In the genomic region with DNA sequence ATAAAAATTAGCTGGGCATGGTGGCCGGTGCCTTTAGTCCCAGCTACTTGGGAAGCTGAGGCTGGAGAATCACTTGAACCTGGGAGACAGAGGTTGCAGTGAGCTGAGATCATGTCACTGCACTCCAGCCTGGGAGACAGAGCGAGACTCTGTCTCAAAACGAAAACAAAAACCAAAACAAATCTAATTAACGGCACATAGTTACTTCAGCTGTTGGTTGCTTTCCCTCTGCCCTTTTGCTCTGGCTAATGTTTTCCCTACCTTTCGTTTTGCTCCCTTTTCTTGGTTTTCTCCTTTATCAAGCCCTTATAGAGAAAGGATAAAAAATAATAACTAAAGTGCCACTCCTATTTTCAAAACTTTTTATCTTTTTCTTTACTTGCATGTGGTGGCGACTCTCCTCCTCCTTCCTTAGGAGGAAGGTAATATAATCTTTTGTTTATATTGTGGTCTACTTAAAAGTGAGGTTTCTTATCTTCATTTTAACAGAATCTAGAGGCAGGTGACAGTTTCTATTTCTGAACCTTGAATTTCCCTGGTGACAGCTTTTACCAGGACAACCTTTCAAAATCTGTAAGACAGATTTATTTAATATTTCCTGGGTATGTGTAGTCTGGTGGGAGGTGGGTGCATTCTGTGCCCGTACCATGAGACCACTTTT, we compare ENCODE assay signal across 1 cellular context.
A peak's percentile ranks its signal among the peaks of the same experiment; 100 is the strongest.
TF ChIP-seq lines count a peak whose summit lies in the region.

No MANE protein-coding gene starts in this region.

TF ChIP-seq in GM12878, 131 proteins besides CTCF, POLR2A, EP300 and RAD21 (continued from another document and continues in another):
- TF ChIP-seq, protein P1, sequence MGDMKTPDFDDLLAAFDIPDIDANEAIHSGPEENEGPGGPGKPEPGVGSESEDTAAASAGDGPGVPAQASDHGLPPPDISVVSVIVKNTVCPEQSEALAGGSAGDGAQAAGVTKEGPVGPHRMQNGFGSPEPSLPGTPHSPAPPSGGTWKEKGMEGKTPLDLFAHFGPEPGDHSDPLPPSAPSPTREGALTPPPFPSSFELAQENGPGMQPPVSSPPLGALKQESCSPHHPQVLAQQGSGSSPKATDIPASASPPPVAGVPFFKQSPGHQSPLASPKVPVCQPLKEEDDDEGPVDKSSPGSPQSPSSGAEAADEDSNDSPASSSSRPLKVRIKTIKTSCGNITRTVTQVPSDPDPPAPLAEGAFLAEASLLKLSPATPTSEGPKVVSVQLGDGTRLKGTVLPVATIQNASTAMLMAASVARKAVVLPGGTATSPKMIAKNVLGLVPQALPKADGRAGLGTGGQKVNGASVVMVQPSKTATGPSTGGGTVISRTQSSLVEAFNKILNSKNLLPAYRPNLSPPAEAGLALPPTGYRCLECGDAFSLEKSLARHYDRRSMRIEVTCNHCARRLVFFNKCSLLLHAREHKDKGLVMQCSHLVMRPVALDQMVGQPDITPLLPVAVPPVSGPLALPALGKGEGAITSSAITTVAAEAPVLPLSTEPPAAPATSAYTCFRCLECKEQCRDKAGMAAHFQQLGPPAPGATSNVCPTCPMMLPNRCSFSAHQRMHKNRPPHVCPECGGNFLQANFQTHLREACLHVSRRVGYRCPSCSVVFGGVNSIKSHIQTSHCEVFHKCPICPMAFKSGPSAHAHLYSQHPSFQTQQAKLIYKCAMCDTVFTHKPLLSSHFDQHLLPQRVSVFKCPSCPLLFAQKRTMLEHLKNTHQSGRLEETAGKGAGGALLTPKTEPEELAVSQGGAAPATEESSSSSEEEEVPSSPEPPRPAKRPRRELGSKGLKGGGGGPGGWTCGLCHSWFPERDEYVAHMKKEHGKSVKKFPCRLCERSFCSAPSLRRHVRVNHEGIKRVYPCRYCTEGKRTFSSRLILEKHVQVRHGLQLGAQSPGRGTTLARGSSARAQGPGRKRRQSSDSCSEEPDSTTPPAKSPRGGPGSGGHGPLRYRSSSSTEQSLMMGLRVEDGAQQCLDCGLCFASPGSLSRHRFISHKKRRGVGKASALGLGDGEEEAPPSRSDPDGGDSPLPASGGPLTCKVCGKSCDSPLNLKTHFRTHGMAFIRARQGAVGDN (IDR thresholded peaks at IDR 0.05): 0 out of 2 replicates have a peak, but pooled peaks have one; percentile 22
- no peak for TF ChIP-seq CBFB (IDR thresholded peaks at IDR 0.05; ENCODE audit: low read depth)
- peak; percentile 72; the same call in 1 of the 2 replicates for TF ChIP-seq IKZF1 (conservative IDR thresholded peaks at IDR 0.05)
- TF ChIP-seq, protein P2, sequence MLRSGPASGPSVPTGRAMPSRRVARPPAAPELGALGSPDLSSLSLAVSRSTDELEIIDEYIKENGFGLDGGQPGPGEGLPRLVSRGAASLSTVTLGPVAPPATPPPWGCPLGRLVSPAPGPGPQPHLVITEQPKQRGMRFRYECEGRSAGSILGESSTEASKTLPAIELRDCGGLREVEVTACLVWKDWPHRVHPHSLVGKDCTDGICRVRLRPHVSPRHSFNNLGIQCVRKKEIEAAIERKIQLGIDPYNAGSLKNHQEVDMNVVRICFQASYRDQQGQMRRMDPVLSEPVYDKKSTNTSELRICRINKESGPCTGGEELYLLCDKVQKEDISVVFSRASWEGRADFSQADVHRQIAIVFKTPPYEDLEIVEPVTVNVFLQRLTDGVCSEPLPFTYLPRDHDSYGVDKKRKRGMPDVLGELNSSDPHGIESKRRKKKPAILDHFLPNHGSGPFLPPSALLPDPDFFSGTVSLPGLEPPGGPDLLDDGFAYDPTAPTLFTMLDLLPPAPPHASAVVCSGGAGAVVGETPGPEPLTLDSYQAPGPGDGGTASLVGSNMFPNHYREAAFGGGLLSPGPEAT (IDR thresholded peaks at IDR 0.05; ENCODE audit: low read depth): peak; percentile 83
- TF ChIP-seq ZNF384 (IDR thresholded peaks at IDR 0.05; ENCODE audit: borderline replicate concordance, low read depth, low read length): no peak
- TF ChIP-seq, protein P3, sequence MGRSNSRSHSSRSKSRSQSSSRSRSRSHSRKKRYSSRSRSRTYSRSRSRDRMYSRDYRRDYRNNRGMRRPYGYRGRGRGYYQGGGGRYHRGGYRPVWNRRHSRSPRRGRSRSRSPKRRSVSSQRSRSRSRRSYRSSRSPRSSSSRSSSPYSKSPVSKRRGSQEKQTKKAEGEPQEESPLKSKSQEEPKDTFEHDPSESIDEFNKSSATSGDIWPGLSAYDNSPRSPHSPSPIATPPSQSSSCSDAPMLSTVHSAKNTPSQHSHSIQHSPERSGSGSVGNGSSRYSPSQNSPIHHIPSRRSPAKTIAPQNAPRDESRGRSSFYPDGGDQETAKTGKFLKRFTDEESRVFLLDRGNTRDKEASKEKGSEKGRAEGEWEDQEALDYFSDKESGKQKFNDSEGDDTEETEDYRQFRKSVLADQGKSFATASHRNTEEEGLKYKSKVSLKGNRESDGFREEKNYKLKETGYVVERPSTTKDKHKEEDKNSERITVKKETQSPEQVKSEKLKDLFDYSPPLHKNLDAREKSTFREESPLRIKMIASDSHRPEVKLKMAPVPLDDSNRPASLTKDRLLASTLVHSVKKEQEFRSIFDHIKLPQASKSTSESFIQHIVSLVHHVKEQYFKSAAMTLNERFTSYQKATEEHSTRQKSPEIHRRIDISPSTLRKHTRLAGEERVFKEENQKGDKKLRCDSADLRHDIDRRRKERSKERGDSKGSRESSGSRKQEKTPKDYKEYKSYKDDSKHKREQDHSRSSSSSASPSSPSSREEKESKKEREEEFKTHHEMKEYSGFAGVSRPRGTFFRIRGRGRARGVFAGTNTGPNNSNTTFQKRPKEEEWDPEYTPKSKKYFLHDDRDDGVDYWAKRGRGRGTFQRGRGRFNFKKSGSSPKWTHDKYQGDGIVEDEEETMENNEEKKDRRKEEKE (IDR thresholded peaks at IDR 0.05): no peak
- no peak for TF ChIP-seq RB1 (IDR thresholded peaks at IDR 0.05; ENCODE audit: borderline replicate concordance)
- TF ChIP-seq ZBED1 (IDR thresholded peaks at IDR 0.05; ENCODE audit: borderline replicate concordance): no peak
- TF ChIP-seq ATF7 (IDR thresholded peaks at IDR 0.05; ENCODE audit: low read depth): peak; percentile 61
- no peak for TF ChIP-seq CHD1 (IDR thresholded peaks at IDR 0.05; ENCODE audit: low read depth, low read length)
- TF ChIP-seq ZNF217 (IDR thresholded peaks at IDR 0.05): 0 out of 2 replicates have a peak, but pooled peaks have one; percentile 37
- peak; percentile 48 to 58; a peak in 1 of 4 replicates for TF ChIP-seq BHLHE40 (IDR thresholded peaks at IDR 0.05; ENCODE audit: borderline replicate concordance in 1 of 2, low read depth in 2 of 2, low read length in 1 of 2)
- TF ChIP-seq SMAD1 (IDR thresholded peaks at IDR 0.05; ENCODE audit: low read depth, partially characterized antibody): no peak
- TF ChIP-seq CHD4 (IDR thresholded peaks at IDR 0.05): no peak
- TF ChIP-seq NKRF (conservative IDR thresholded peaks at IDR 0.05): no peak
- no peak for TF ChIP-seq KLF5 (IDR thresholded peaks at IDR 0.05; ENCODE audit: partially characterized antibody)
- TF ChIP-seq ETV6 (conservative IDR thresholded peaks at IDR 0.05 in 1 of 2, IDR thresholded peaks at IDR 0.05 in 1 of 2; ENCODE audit: borderline replicate concordance in 1 of 2, low read depth in 1 of 2): no peak
- TF ChIP-seq E4F1 (IDR thresholded peaks at IDR 0.05; ENCODE audit: borderline replicate concordance, partially characterized antibody): no peak
- no peak for TF ChIP-seq STAT1 (conservative IDR thresholded peaks at IDR 0.05)
- TF ChIP-seq GABPA (IDR thresholded peaks at IDR 0.05; ENCODE audit: low read depth): no peak
- TF ChIP-seq SIX5 (IDR thresholded peaks at IDR 0.05; ENCODE audit: low read depth, low read length, severe bottlenecking): no peak
- TF ChIP-seq HCFC1 (IDR thresholded peaks at IDR 0.05; ENCODE audit: low read length): no peak
- TF ChIP-seq NR2F1 (conservative IDR thresholded peaks at IDR 0.05): 0 out of 2 replicates have a peak, but pooled peaks have one; percentile 32
- TF ChIP-seq EGR1 (IDR thresholded peaks at IDR 0.05; ENCODE audit: borderline replicate concordance in 1 of 2, low read depth in 2 of 2, low read length in 2 of 2): no peak
- TF ChIP-seq, protein P4, sequence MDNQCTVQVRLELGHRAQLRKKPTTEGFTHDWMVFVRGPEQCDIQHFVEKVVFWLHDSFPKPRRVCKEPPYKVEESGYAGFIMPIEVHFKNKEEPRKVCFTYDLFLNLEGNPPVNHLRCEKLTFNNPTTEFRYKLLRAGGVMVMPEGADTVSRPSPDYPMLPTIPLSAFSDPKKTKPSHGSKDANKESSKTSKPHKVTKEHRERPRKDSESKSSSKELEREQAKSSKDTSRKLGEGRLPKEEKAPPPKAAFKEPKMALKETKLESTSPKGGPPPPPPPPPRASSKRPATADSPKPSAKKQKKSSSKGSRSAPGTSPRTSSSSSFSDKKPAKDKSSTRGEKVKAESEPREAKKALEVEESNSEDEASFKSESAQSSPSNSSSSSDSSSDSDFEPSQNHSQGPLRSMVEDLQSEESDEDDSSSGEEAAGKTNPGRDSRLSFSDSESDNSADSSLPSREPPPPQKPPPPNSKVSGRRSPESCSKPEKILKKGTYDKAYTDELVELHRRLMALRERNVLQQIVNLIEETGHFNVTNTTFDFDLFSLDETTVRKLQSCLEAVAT (IDR thresholded peaks at IDR 0.05): peak; percentile 73; the same call in 1 of the 2 replicates
- no peak for TF ChIP-seq PAX5 (IDR thresholded peaks at IDR 0.05; ENCODE audit: borderline replicate concordance, low read depth, low read length)
- no peak for TF ChIP-seq TCF7 (IDR thresholded peaks at IDR 0.05; ENCODE audit: borderline replicate concordance)
- TF ChIP-seq, protein P5, sequence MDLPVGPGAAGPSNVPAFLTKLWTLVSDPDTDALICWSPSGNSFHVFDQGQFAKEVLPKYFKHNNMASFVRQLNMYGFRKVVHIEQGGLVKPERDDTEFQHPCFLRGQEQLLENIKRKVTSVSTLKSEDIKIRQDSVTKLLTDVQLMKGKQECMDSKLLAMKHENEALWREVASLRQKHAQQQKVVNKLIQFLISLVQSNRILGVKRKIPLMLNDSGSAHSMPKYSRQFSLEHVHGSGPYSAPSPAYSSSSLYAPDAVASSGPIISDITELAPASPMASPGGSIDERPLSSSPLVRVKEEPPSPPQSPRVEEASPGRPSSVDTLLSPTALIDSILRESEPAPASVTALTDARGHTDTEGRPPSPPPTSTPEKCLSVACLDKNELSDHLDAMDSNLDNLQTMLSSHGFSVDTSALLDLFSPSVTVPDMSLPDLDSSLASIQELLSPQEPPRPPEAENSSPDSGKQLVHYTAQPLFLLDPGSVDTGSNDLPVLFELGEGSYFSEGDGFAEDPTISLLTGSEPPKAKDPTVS (IDR thresholded peaks at IDR 0.05; ENCODE audit: low read depth, low read length): no peak
- TF ChIP-seq, protein P6, sequence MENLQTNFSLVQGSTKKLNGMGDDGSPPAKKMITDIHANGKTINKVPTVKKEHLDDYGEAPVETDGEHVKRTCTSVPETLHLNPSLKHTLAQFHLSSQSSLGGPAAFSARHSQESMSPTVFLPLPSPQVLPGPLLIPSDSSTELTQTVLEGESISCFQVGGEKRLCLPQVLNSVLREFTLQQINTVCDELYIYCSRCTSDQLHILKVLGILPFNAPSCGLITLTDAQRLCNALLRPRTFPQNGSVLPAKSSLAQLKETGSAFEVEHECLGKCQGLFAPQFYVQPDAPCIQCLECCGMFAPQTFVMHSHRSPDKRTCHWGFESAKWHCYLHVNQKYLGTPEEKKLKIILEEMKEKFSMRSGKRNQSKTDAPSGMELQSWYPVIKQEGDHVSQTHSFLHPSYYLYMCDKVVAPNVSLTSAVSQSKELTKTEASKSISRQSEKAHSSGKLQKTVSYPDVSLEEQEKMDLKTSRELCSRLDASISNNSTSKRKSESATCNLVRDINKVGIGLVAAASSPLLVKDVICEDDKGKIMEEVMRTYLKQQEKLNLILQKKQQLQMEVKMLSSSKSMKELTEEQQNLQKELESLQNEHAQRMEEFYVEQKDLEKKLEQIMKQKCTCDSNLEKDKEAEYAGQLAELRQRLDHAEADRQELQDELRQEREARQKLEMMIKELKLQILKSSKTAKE (IDR thresholded peaks at IDR 0.05; ENCODE audit: low read depth, poor library complexity, severe bottlenecking): peak; percentile 83
- no peak for TF ChIP-seq SREBF2 (IDR thresholded peaks at IDR 0.05; ENCODE audit: low read length)
- no peak for TF ChIP-seq HDGF (IDR thresholded peaks at IDR 0.05)
- TF ChIP-seq SRF (IDR thresholded peaks at IDR 0.05; ENCODE audit: low read depth in 2 of 2, low read length in 2 of 2): no peak
- no peak for TF ChIP-seq MYC (IDR thresholded peaks at IDR 0.05; ENCODE audit: insufficient read depth, insufficient read length, insufficient replicate concordance, low read length, severe bottlenecking)
